Comparison of ENCODE assay signal across 15 cellular contexts in genomic region chr1:165634154-165634921, GRCh38. TPM values are rescaled to one million over a fixed set of nuclear protein-coding genes. Genes with fewer than 3 reads are reported as not detected.
A peak's percentile ranks its signal among the peaks of the same experiment; 100 is the strongest.
DNase-seq lines count a peak whose midpoint lies in the region; ATAC-seq and TF ChIP-seq lines count a peak whose summit lies in the region.
"Had no signal": no experiment of that assay in that cellular context is flagged by ENCODE, and none has a peak within 500 bp of the region (broad histone marks: within the 10 kb centered on the region; RNA-seq: fewer than 3 reads in every experiment).

No MANE protein-coding gene starts in this region.

- no peaks in the 10 kb centered on the region for H3K9me3 Mint-ChIP-seq in naive thymus-derived CD4-positive, alpha-beta T cell
- H3K9me3 Mint-ChIP-seq: activated CD4-positive, alpha-beta memory T cell treated with anti-CD3 and anti-CD28 coated beads for 36 hours; CD8-positive, alpha-beta T cell; immature natural killer cell; mesothelial cell of epicardium had no signal

- peak overlapping the region in 5 of 10 donors; percentile 3 to 42 (median 25) for H3K4me3 Mint-ChIP-seq in naive thymus-derived CD4-positive, alpha-beta T cell
- H3K4me3 Mint-ChIP-seq: activated CD4-positive, alpha-beta memory T cell treated with anti-CD3 and anti-CD28 coated beads for 36 hours; CD8-positive, alpha-beta T cell; immature natural killer cell; mesothelial cell of epicardium had no signal

- H3K4me2 ChIP-seq in GM23248 (ENCODE audit: unreplicated experiment) (peak overlapping the region; percentile 96), OCI-LY3 (ENCODE audit: low read length) (peak overlapping the region; percentile 42)

- peaks cover 75% of the 10 kb centered on the region for H3K79me2 ChIP-seq in GM23248 (ENCODE audit: insufficient read depth)
- no peaks in the 10 kb centered on the region for H3K79me2 ChIP-seq in OCI-LY3 (ENCODE audit: low read length)
- H3K79me2 ChIP-seq: parathyroid adenoma had no signal

- H3K27ac ChIP-seq in GM23248 (peak overlapping the region; percentile 91), OCI-LY3 (ENCODE audit: low read length) (no peak overlapping the region), skeletal muscle tissue (ENCODE audit: low read depth, low read length) (peak overlapping the region; percentile 29)
- no peak overlapping the region for H3K27ac ChIP-seq in naive thymus-derived CD4-positive, alpha-beta T cell (ENCODE audit: low read depth, low read length)
- H3K27ac ChIP-seq: parathyroid adenoma had no signal

- peaks cover 49% of the 10 kb centered on the region for H3F3A ChIP-seq in GM23248 (ENCODE audit: insufficient read depth)

- H3K4me1 ChIP-seq in GM23248 (ENCODE audit: insufficient read depth) (peaks cover 50% of the 10 kb centered on the region), OCI-LY3 (ENCODE audit: low read length) (peaks cover 46% of the 10 kb centered on the region), skeletal muscle tissue (ENCODE audit: control insufficient read depth in 3 of 3, insufficient read depth in 3 of 3, low read length in 3 of 3) (peaks cover 37 to 59% (median 38%) of the 10 kb centered on the region in 3 donors)
- H3K4me1 ChIP-seq in naive thymus-derived CD4-positive, alpha-beta T cell (ENCODE audit: control insufficient read depth in 2 of 2, insufficient read depth in 2 of 2, low read length in 2 of 2) = peaks cover 16 to 18% of the 10 kb centered on the region in 2 donors
- H3K4me1 ChIP-seq: parathyroid adenoma had no signal

- CTCF ChIA-PET in naive thymus-derived CD4-positive, alpha-beta T cell (lab: Charles Lee) = interaction anchor here (0.7 kb wide), 1 partner anchor 290 kb away, joined by 3 read pairs; no protein-coding TSS in a partner anchor

- peak overlapping the region; percentile 4; the same call in 1 of the 2 replicates for H3K9ac ChIP-seq in GM23248
- no peak overlapping the region for H3K9ac ChIP-seq in OCI-LY3 (ENCODE audit: low read length)
- H3K9ac ChIP-seq in skeletal muscle tissue (ENCODE audit: low read depth in 1 of 3, low read length in 3 of 3) = peak overlapping the region in 1 of 3 donors; percentile 94
- H3K9ac ChIP-seq: parathyroid adenoma had no signal

- peaks cover 14 to 36% (median 17%) of the 10 kb centered on the region in 7 donors for H3K4me1 Mint-ChIP-seq in naive thymus-derived CD4-positive, alpha-beta T cell

- 80% methylated on average over 4 to 6 of the region's 6 CpGs for WGBS in GM23248 (ENCODE audit: low coverage in 1 of 2, low lambda C conversion rate in 2 of 2, missing lambda C conversion rate in 2 of 2), 2 experiments

- H4K20me1 ChIP-seq in GM23248 (ENCODE audit: insufficient read depth) (no peaks in the 10 kb centered on the region), OCI-LY3 (ENCODE audit: insufficient read depth, low read length) (peaks cover 29% of the 10 kb centered on the region; the same call in 1 of the 2 replicates)

- H2AFZ ChIP-seq in GM23248 = no peak overlapping the region
- H2AFZ ChIP-seq in OCI-LY3 (ENCODE audit: low read depth, low read length) = no peak overlapping the region
- H2AFZ ChIP-seq: parathyroid adenoma had no signal

- POLR2A ChIA-PET in naive thymus-derived CD4-positive, alpha-beta T cell (lab: Charles Lee) = no interaction called here

- in situ Hi-C loops in GM23248 (cut with MboI) = no loop called here

- H3K9me3 ChIP-seq in GM23248 (ENCODE audit: low read depth) = no peaks in the 10 kb centered on the region
- no peaks in the 10 kb centered on the region for H3K9me3 ChIP-seq in OCI-LY3 (ENCODE audit: insufficient read depth, low read length)
- no peaks in the 10 kb centered on the region for H3K9me3 ChIP-seq in skeletal muscle tissue (ENCODE audit: control insufficient read depth in 3 of 3, low read length in 3 of 3)
- no peaks in the 10 kb centered on the region for H3K9me3 ChIP-seq in naive thymus-derived CD4-positive, alpha-beta T cell (ENCODE audit: control insufficient read depth in 2 of 3, low read length in 3 of 3)
- H3K9me3 ChIP-seq: upper lobe of left lung had no signal

- H3K36me3 Mint-ChIP-seq in naive thymus-derived CD4-positive, alpha-beta T cell = peaks cover 0 to 26% (median 5%) of the 10 kb centered on the region in 5 donors

- no peak for ATAC-seq in naive thymus-derived CD4-positive, alpha-beta T cell
- ATAC-seq: CD8-positive, alpha-beta T cell had no signal

- H3K4me3 ChIP-seq in GM23248 = peak overlapping the region; percentile 98
- no peak overlapping the region for H3K4me3 ChIP-seq in OCI-LY3 (ENCODE audit: low read length)
- H3K4me3 ChIP-seq in fibroblast of pulmonary artery (replicated peaks; ENCODE audit: low read depth, low read length) = peak overlapping the region; percentile 20
- H3K4me3 ChIP-seq in skeletal muscle tissue (ENCODE audit: low read length in 3 of 3) = peak overlapping the region in 2 of 3 donors; percentile 8 to 51
- H3K4me3 ChIP-seq in naive thymus-derived CD4-positive, alpha-beta T cell (ENCODE audit: low read length) = no peak overlapping the region

- H3K9me2 ChIP-seq in GM23248 (ENCODE audit: insufficient read depth) = no peaks in the 10 kb centered on the region

- H3K27me3 ChIP-seq in GM23248 (replicated peaks; ENCODE audit: insufficient read depth) (no peaks in the 10 kb centered on the region), OCI-LY3 (ENCODE audit: low read depth, low read length) (peaks cover 54% of the 10 kb centered on the region), skeletal muscle tissue (ENCODE audit: control insufficient read depth in 3 of 3, insufficient read depth in 3 of 3, low read length in 3 of 3) (no peaks in the 10 kb centered on the region)
- H3K27me3 ChIP-seq in naive thymus-derived CD4-positive, alpha-beta T cell (ENCODE audit: control insufficient read depth in 2 of 2, insufficient read depth in 2 of 2, low read length in 2 of 2) = no peaks in the 10 kb centered on the region
- H3K27me3 ChIP-seq: upper lobe of left lung had no signal

- H3K36me3 ChIP-seq in GM23248 (ENCODE audit: low read depth) = no peaks in the 10 kb centered on the region
- H3K36me3 ChIP-seq in OCI-LY3 (replicated peaks; ENCODE audit: low read depth, low read length) = no peaks in the 10 kb centered on the region
- no peaks in the 10 kb centered on the region for H3K36me3 ChIP-seq in skeletal muscle tissue (ENCODE audit: control insufficient read depth in 3 of 3, insufficient read depth in 3 of 3, low read length in 3 of 3)
- H3K36me3 ChIP-seq in naive thymus-derived CD4-positive, alpha-beta T cell (ENCODE audit: control insufficient read depth in 2 of 3, insufficient read depth in 3 of 3, low read length in 3 of 3) = no peaks in the 10 kb centered on the region

- DNase-seq in GM23248 = no peak
- DNase-seq in fibroblast of pulmonary artery (ENCODE audit: low read depth) = no peak
- no peak for DNase-seq in amniotic stem cell (lab: John Stamatoyannopoulos, UW)
- DNase-seq in DMS79 (lab: John Stamatoyannopoulos, UW) = no peak
- DNase-seq in naive thymus-derived CD4-positive, alpha-beta T cell = no peak
- DNase-seq: activated gamma-delta T cell; CD8-positive, alpha-beta T cell; effector CD8-positive, alpha-beta T cell; immature natural killer cell; upper lobe of left lung had no signal

- peaks cover 0 to 5% (median 0%) of the 10 kb centered on the region in 5 donors for H3K27me3 Mint-ChIP-seq in naive thymus-derived CD4-positive, alpha-beta T cell
- H3K27me3 Mint-ChIP-seq: activated CD4-positive, alpha-beta memory T cell treated with anti-CD3 and anti-CD28 coated beads for 36 hours had no signal

- intact Hi-C loops in naive thymus-derived CD4-positive, alpha-beta T cell (cut with micrococcal nuclease) = loop anchor here in 1 of 2 donors (5.0 kb wide), 2 partner anchors 48 to 1203 kb away; partner anchors contain the start of gene POGK

- no peak overlapping the region for H3K27ac Mint-ChIP-seq in naive thymus-derived CD4-positive, alpha-beta T cell
- H3K27ac Mint-ChIP-seq: activated CD4-positive, alpha-beta memory T cell treated with anti-CD3 and anti-CD28 coated beads for 36 hours; CD8-positive, alpha-beta T cell; immature natural killer cell; mesothelial cell of epicardium had no signal

- no peak for TF ChIP-seq CTCF in OCI-LY3 (IDR thresholded peaks at IDR 0.05; ENCODE audit: low read depth, low read length)
- TF ChIP-seq CTCF in fibroblast of pulmonary artery (IDR thresholded peaks at IDR 0.05; ENCODE audit: low read length, missing control alignments) = no peak

RNA-seq across cellular contexts. Expression of gene MGST3, which starts 3.3 kb away (rescaled TPM):
- total RNA-seq in GM23248 (2014; rRNA removed; shearing (Covaris generic)) = 165 and 186 TPM in 2 replicates
- polyA plus RNA-seq in GM23248 (2016; fragmentation: Nextera tagmentation; extraction: Ambion mirVana) = 383 and 389 TPM in 2 replicates
- total RNA-seq in skeletal muscle tissue = 170 TPM
- total RNA-seq in naive thymus-derived CD4-positive, alpha-beta T cell = 10 to 100 TPM; 21.4 to 59.4 (median 48.3) TPM
- 100 to 1,000 TPM in 1 of 2 donors, 10 to 100 TPM in 1; 91.2 to 119 TPM for polyA plus RNA-seq in naive thymus-derived CD4-positive, alpha-beta T cell

Comparison
In these comparisons a context has a peak if more than half of its experiments do, and no peak if none do; other contexts are left out.
1. H3K27ac ChIP-seq: peak in GM23248 (single experiment) and skeletal muscle tissue (single experiment); none in OCI-LY3 (single experiment) and naive thymus-derived CD4-positive, alpha-beta T cell (single experiment).
2. H3K4me3 ChIP-seq: peak in GM23248 (single experiment), fibroblast of pulmonary artery (single experiment) and skeletal muscle tissue (2 of 3); none in OCI-LY3 (single experiment) and naive thymus-derived CD4-positive, alpha-beta T cell (single experiment).